Comparison of ENCODE assay signal across 8 cellular contexts in the genomic region with DNA sequence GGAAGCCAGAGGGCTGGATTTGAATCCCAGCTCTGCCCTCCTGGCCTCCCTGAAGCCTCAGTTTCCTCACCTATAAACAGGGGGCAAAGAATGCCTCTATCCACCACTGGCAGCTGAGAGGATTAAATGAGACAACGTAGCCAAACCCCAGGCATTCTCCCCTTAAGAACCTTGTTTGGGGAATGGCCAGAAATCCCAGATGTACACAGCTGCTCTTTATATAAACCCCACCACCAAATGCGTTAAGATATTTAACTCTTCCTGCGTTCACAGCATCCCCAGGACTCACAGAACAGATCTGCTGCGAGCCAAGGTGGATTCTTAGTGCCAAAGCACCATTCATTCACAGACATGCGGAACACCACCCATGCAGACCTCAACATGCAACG. TPM values are rescaled to one million over a fixed set of nuclear protein-coding genes. Genes with fewer than 3 reads are reported as not detected.
A peak's percentile ranks its signal among the peaks of the same experiment; 100 is the strongest.
DNase-seq lines count a peak whose midpoint lies in the region; ATAC-seq and TF ChIP-seq lines count a peak whose summit lies in the region.

No MANE protein-coding gene starts in this region.

- H3K36me3 Mint-ChIP-seq in CD8-positive, alpha-beta memory T cell: peaks cover 0 to 78% (median 10%) of the 10 kb centered on the region in 3 donors
- H3K36me3 Mint-ChIP-seq in neural progenitor cell (peaks cover 20% of the 10 kb centered on the region), HFFc6 (ENCODE audit: low read depth) (peaks cover 22% of the 10 kb centered on the region)

- no peaks in the 10 kb centered on the region for H3K9me3 Mint-ChIP-seq in CD8-positive, alpha-beta memory T cell
- H3K9me3 Mint-ChIP-seq in neural progenitor cell (no peaks in the 10 kb centered on the region), HFFc6 (no peaks in the 10 kb centered on the region)

- 81 to 88% methylated on average over 6 of the region's 6 CpGs for WGBS in body of pancreas, 2 donors

- H3K9me3 ChIP-seq in CD8-positive, alpha-beta memory T cell (ENCODE audit: low read length): no peaks in the 10 kb centered on the region
- H3K9me3 ChIP-seq in duodenal mucosa (ENCODE audit: control insufficient read depth in 1 of 2, low read length in 2 of 2): no peaks in the 10 kb centered on the region
- no peaks in the 10 kb centered on the region for H3K9me3 ChIP-seq in neural progenitor cell (ENCODE audit: low read depth)
- H3K9me3 ChIP-seq in body of pancreas: no peaks in the 10 kb centered on the region

- peak overlapping the region in 3 of 8 donors; percentile 24 to 88 (median 26) for H3K27ac Mint-ChIP-seq in CD8-positive, alpha-beta memory T cell
- H3K27ac Mint-ChIP-seq in neural progenitor cell: no peak overlapping the region
- no peak overlapping the region for H3K27ac Mint-ChIP-seq in HFFc6

- peaks cover 5% of the 10 kb centered on the region for H3K36me3 ChIP-seq in CD8-positive, alpha-beta memory T cell (ENCODE audit: insufficient read depth, low read length)
- H3K36me3 ChIP-seq in duodenal mucosa (ENCODE audit: control insufficient read depth in 1 of 2, insufficient read depth in 2 of 2, low read length in 2 of 2): peaks cover 4 to 12% of the 10 kb centered on the region in 2 donors
- H3K36me3 ChIP-seq in neural progenitor cell: no peaks in the 10 kb centered on the region
- H3K36me3 ChIP-seq in body of pancreas (replicated peaks in 1 of 2; ENCODE audit: insufficient read depth in 1 of 2, low read depth in 2 of 2): no peaks in the 10 kb centered on the region

- TF ChIP-seq CTCF in neural progenitor cell (IDR thresholded peaks at IDR 0.05) (no peak), GM10266 (IDR thresholded peaks at IDR 0.05; ENCODE audit: control insufficient read depth, insufficient read depth, low read depth, missing control alignments) (no peak), HFFc6 (IDR thresholded peaks at IDR 0.05) (no peak), body of pancreas (IDR thresholded peaks at IDR 0.05) (no peak)

- peak overlapping the region; percentile 29 to 63 for H3K9ac ChIP-seq in duodenal mucosa (ENCODE audit: low read depth in 1 of 2, low read length in 2 of 2)
- H3K9ac ChIP-seq in neural progenitor cell: no peak overlapping the region

- POLR2A ChIA-PET in CD8-positive, alpha-beta memory T cell (lab: Charles Lee): interaction anchor here (0.6 kb wide), 1 partner anchor 32 kb away, joined by 5 read pairs; no protein-coding TSS in a partner anchor

- TF ChIP-seq POLR2A in body of pancreas (IDR thresholded peaks at IDR 0.05): no peak

- peak overlapping the region; percentile 13 for H3K4me3 ChIP-seq in CD8-positive, alpha-beta memory T cell (ENCODE audit: low read length)
- H3K4me3 ChIP-seq in duodenal mucosa (ENCODE audit: low read depth in 1 of 2, low read length in 2 of 2) (peak overlapping the region; percentile 48 to 97), neural progenitor cell (no peak overlapping the region), body of pancreas (no peak overlapping the region)

- CTCF ChIA-PET in CD8-positive, alpha-beta memory T cell (lab: Charles Lee): interaction anchor here (1.2 to 1.4 kb wide), 3 partner anchors 8 to 367 kb away, joined by 3 to 5 read pairs (median 4); no protein-coding TSS in a partner anchor

- H2AFZ ChIP-seq in neural progenitor cell (replicated peaks): no peak overlapping the region

- H3K4me1 Mint-ChIP-seq in CD8-positive, alpha-beta memory T cell: peaks cover 58 to 85% (median 77%) of the 10 kb centered on the region in 3 donors
- H3K4me1 Mint-ChIP-seq in neural progenitor cell (peaks cover 75% of the 10 kb centered on the region), HFFc6 (ENCODE audit: low read depth) (peaks cover 35% of the 10 kb centered on the region)

- intact Hi-C loops in body of pancreas (cut with DNase I): no loop called here

- no peaks in the 10 kb centered on the region for H3F3A ChIP-seq in neural progenitor cell (ENCODE audit: low read depth)

- H3K79me2 ChIP-seq in neural progenitor cell (ENCODE audit: low read depth): peaks cover 100% of the 10 kb centered on the region

- peaks cover 0 to 3% of the 10 kb centered on the region in 2 donors for H3K27me3 Mint-ChIP-seq in CD8-positive, alpha-beta memory T cell
- H3K27me3 Mint-ChIP-seq in neural progenitor cell (ENCODE audit: insufficient read depth, low read depth) (peaks cover 5% of the 10 kb centered on the region), HFFc6 (ENCODE audit: insufficient read depth) (no peaks in the 10 kb centered on the region; the same call in none of the 2 replicates)

- peak in 1 of 5 donors; percentile 3 for DNase-seq in CD8-positive, alpha-beta memory T cell
- DNase-seq in NCI-H82 treated with DMSO at 0.1 percent for 48 hours (lab: John Stamatoyannopoulos, UW; ENCODE audit: unreplicated experiment) (peak; percentile 24), neural progenitor cell (ENCODE audit: low spot score) (no peak), GM10266 (ENCODE audit: extremely low spot score) (no peak), HFFc6 (no peak), body of pancreas (no peak)

- H3K27me3 ChIP-seq in CD8-positive, alpha-beta memory T cell (ENCODE audit: insufficient read depth, low read length, poor library complexity, severe bottlenecking): no peaks in the 10 kb centered on the region
- H3K27me3 ChIP-seq in duodenal mucosa (ENCODE audit: control insufficient read depth in 1 of 2, insufficient read depth in 2 of 2, low read length in 2 of 2) (no peaks in the 10 kb centered on the region), neural progenitor cell (no peaks in the 10 kb centered on the region), body of pancreas (no peaks in the 10 kb centered on the region)

- H3K4me2 ChIP-seq in neural progenitor cell: peak overlapping the region; percentile 94

- H3K27ac ChIP-seq in CD8-positive, alpha-beta memory T cell (ENCODE audit: low read depth, low read length): peak overlapping the region; percentile 41
- H3K27ac ChIP-seq in duodenal mucosa (ENCODE audit: low read depth, low read length): peak overlapping the region; percentile 42
- H3K27ac ChIP-seq in neural progenitor cell: no peak overlapping the region
- no peak overlapping the region for H3K27ac ChIP-seq in body of pancreas

- peak overlapping the region; percentile 2 to 98 (median 43) for H3K4me3 Mint-ChIP-seq in CD8-positive, alpha-beta memory T cell
- peak overlapping the region; percentile 62 for H3K4me3 Mint-ChIP-seq in neural progenitor cell
- no peak overlapping the region for H3K4me3 Mint-ChIP-seq in HFFc6

- peaks cover 85% of the 10 kb centered on the region for H4K20me1 ChIP-seq in neural progenitor cell (ENCODE audit: low read depth)

- H3K4me1 ChIP-seq in CD8-positive, alpha-beta memory T cell (ENCODE audit: insufficient read depth, low read length): peaks cover 63% of the 10 kb centered on the region
- H3K4me1 ChIP-seq in duodenal mucosa (ENCODE audit: control insufficient read depth in 1 of 2, insufficient read depth in 2 of 2, low read length in 2 of 2) (peaks cover 67 to 69% of the 10 kb centered on the region in 2 donors), neural progenitor cell (peaks cover 72% of the 10 kb centered on the region), body of pancreas (peaks cover 77% of the 10 kb centered on the region)

- ATAC-seq in GM19455 (IDR thresholded peaks at IDR 0.05; ENCODE audit: unreplicated experiment) (no peak), body of pancreas (no peak)

RNA-seq across cellular contexts. Expression of gene TLE3, which starts 5.3 kb away (rescaled TPM):
- 10 to 100 TPM; 73.1 to 76.5 TPM for total RNA-seq in CD8-positive, alpha-beta memory T cell
- 19.4 TPM for polyA plus RNA-seq in CD8-positive, alpha-beta memory T cell
- total RNA-seq in neural progenitor cell (ENCODE audit: low replicate concordance): 22.1 and 78.5 TPM in 2 replicates
- total RNA-seq in HFFc6 (2021; fragmentation: NEBNext Ultra II Directional; extraction: Animal tissue kit (Norgen Biotek cat#: 25700)): 10 to 100 TPM in 4 of 6 experiments, 1 to 10 TPM in 2; 6.0 to 17.6 (median 13.8) TPM
- total RNA-seq in body of pancreas: 10 to 100 TPM; 16.6 to 33.9 TPM

Comparison
In these comparisons a context has a peak if more than half of its experiments do, and no peak if none do; other contexts are left out.
1. H3K27ac ChIP-seq: peak in CD8-positive, alpha-beta memory T cell (single experiment) and duodenal mucosa (single experiment); none in neural progenitor cell (single experiment) and body of pancreas (0 of 4).
2. H3K4me3 ChIP-seq: peak in CD8-positive, alpha-beta memory T cell (single experiment) and duodenal mucosa (2 of 2); none in neural progenitor cell (single experiment) and body of pancreas (0 of 2).